ENCODE assay signal across 8 cellular contexts in the genomic region with DNA sequence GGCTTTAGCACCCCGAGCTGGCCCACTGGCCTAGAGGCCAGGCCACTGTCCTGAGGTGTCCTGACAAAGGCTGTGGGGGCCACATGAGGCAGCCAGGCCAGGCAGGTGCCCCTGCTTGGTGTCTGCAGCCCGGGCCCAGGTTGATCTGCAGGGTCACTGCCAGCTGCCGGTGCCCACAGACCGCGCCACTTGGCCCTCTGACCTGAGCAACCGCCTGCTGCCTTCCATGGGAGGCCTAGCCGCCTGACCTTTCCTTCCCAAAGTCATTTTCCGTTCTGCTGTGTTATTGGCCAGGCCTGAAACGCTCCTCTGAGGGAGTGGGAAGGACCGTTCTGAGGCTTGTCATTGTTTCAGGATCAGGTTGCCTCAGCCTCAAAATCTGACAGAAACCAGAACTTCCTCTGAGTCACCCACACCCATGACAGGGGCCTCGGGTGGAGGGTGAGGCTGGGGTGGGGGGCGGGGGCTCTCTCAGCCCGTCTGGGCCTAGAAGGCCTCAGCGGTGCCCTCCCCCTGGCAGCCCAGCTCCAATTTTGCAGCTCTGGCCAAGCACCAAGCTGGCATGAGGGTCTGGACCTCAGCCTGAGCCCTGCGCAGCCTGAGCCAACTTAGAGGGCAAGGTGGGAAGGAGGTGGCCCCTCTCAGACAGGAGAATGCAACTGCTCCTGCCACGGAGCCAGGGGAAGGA.
DNase-seq lines count a peak whose midpoint lies in the region; ATAC-seq and TF ChIP-seq lines count a peak whose summit lies in the region.

No MANE protein-coding gene starts in this region.

- intact Hi-C loops in CD14-positive monocyte (cut with micrococcal nuclease) = loop anchor here in 1 of 2 donors (5.0 to 10.0 kb wide), 2 partner anchors 140 to 207 kb away; a partner anchor contains a TSS
- intact Hi-C loops in cardiac septum (cut with DNase I) = no loop called here

- TF ChIP-seq CTCF in CD14-positive monocyte (IDR thresholded peaks at IDR 0.05) = no peak

- no peak for TF ChIP-seq POLR2A in erythroblast (IDR thresholded peaks at IDR 0.05; ENCODE audit: low read length)

- H3K4me3 Mint-ChIP-seq in CD14-positive monocyte = peak overlapping the region in 1 of 2 donors; percentile 51

- peaks cover 2 to 8% (median 6%) of the 10 kb centered on the region in 3 donors for H3K27me3 Mint-ChIP-seq in CD14-positive monocyte (ENCODE audit: low read depth in 3 of 3)

- DNase-seq in CD14-positive monocyte (ENCODE audit: low spot score) (peak; percentile 89), NOMO-1 treated with DMSO at 0.1 percent for 48 hours (lab: John Stamatoyannopoulos, UW; ENCODE audit: unreplicated experiment) (peak; percentile 33), cardiac septum (ENCODE audit: low spot score) (peak; percentile 82), erythroblast (lab: John Stamatoyannopoulos, UW) (no peak), SHP77 treated with DMSO at 0.1 percent for 48 hours (lab: John Stamatoyannopoulos, UW) (no peak)
- DNase-seq in activated naive CD4-positive, alpha-beta T cell treated with Interleukin-2 at 50 U/mL for 16 hours = peak; percentile 58
- peak; percentile 17 to 27 for DNase-seq in stimulated activated CD4-positive, alpha-beta T cell treated with anti-CD3 and anti-CD28 coated beads, Interleukin-15, amount 100 ng/mL, for 1 hour (ENCODE audit: low read depth in 1 of 2, low spot score in 1 of 2)

- H3K27ac Mint-ChIP-seq in CD14-positive monocyte = peak overlapping the region; percentile 87 to 96 (median 90)

- no peaks in the 10 kb centered on the region for H3K36me3 Mint-ChIP-seq in CD14-positive monocyte

- ATAC-seq in GM21786 (IDR thresholded peaks at IDR 0.05; ENCODE audit: unreplicated experiment) = peak; percentile 89

- H3K9me3 Mint-ChIP-seq in CD14-positive monocyte = peaks cover 0 to 3% (median 0%) of the 10 kb centered on the region in 7 donors

- peaks cover 28% of the 10 kb centered on the region for H3K4me1 Mint-ChIP-seq in CD14-positive monocyte

Comparison
In these comparisons a context has a peak if more than half of its experiments do, and no peak if none do; other contexts are left out.
1. DNase-seq: peak in CD14-positive monocyte (single experiment), NOMO-1 treated with DMSO at 0.1 percent for 48 hours (single experiment), activated naive CD4-positive, alpha-beta T cell treated with Interleukin-2 at 50 U/mL for 16 hours (single experiment), cardiac septum (single experiment) and stimulated activated CD4-positive, alpha-beta T cell treated with anti-CD3 and anti-CD28 coated beads, Interleukin-15, amount 100 ng/mL, for 1 hour (2 of 2); none in erythroblast (0 of 2) and SHP77 treated with DMSO at 0.1 percent for 48 hours (single experiment).